ENCODE assay signal across 1 cellular context in genomic region chr5:38463634-38464521, GRCh38.
A peak's percentile ranks its signal among the peaks of the same experiment; 100 is the strongest.
TF ChIP-seq lines count a peak whose summit lies in the region.

No MANE protein-coding gene starts in this region.

TF ChIP-seq in A549, 52 proteins besides CTCF, POLR2A, EP300 and RAD21 (continued from another document):
- TF ChIP-seq, protein P1, sequence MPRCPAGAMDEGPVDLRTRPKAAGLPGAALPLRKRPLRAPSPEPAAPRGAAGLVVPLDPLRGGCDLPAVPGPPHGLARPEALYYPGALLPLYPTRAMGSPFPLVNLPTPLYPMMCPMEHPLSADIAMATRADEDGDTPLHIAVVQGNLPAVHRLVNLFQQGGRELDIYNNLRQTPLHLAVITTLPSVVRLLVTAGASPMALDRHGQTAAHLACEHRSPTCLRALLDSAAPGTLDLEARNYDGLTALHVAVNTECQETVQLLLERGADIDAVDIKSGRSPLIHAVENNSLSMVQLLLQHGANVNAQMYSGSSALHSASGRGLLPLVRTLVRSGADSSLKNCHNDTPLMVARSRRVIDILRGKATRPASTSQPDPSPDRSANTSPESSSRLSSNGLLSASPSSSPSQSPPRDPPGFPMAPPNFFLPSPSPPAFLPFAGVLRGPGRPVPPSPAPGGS (IDR thresholded peaks at IDR 0.05): peak; percentile 53; the same call in 1 of the 3 replicates
- TF ChIP-seq PHF8 (IDR thresholded peaks at IDR 0.05; ENCODE audit: borderline replicate concordance, low read depth) (no peak), ESRRA (IDR thresholded peaks at IDR 0.05; ENCODE audit: borderline replicate concordance, low read length) (peak; percentile 98), RARB (CRISPR knock-in tag; IDR thresholded peaks at IDR 0.05) (no peak), JUNB (IDR thresholded peaks at IDR 0.05) (peak; percentile 96), CEBPB (IDR thresholded peaks at IDR 0.05) (peak in 1 of 2 experiments; percentile 54; a peak in 1 of 4 replicates), POLR2AphosphoS2 (conservative IDR thresholded peaks at IDR 0.05; ENCODE audit: low read length) (no peak), GATA3 (IDR thresholded peaks at IDR 0.05; ENCODE audit: borderline replicate concordance) (peak; percentile 85; the same call in 1 of the 2 replicates), SMC3 (IDR thresholded peaks at IDR 0.05) (peak; percentile 20; the same call in 1 of the 3 replicates), BHLHE40 (IDR thresholded peaks at IDR 0.05; ENCODE audit: low read depth, low read length) (no peak)
- TF ChIP-seq, protein P2, sequence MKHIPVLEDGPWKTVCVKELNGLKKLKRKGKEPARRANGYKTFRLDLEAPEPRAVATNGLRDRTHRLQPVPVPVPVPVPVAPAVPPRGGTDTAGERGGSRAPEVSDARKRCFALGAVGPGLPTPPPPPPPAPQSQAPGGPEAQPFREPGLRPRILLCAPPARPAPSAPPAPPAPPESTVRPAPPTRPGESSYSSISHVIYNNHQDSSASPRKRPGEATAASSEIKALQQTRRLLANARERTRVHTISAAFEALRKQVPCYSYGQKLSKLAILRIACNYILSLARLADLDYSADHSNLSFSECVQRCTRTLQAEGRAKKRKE (CRISPR knock-in tag; IDR thresholded peaks at IDR 0.05; ENCODE audit: low read depth): 0 out of 2 replicates have a peak, but pooled peaks have one; percentile 12
